ENCODE assay signal across 1 cellular context in genomic region chr1:77759090-77760028, GRCh38.
TF ChIP-seq lines count a peak whose summit lies in the region.

USP33 (minus strand) TSS chr1:77759852; CDS start chr1:77741697, 18,155 bp downstream.

TF ChIP-seq in H1, 55 proteins besides CTCF, POLR2A, EP300 and RAD21:
- TF ChIP-seq EGR1 (IDR thresholded peaks at IDR 0.05; ENCODE audit: borderline replicate concordance, low read depth, low read length) = peak; percentile 72
- TF ChIP-seq ZNF274 (IDR thresholded peaks at IDR 0.05; ENCODE audit: borderline replicate concordance, extremely low read depth, low read length) = no peak
- peak; percentile 47 for TF ChIP-seq CTBP2 (IDR thresholded peaks at IDR 0.05; ENCODE audit: borderline replicate concordance, insufficient read depth, insufficient read length, low read length)
- peak; percentile 96 for TF ChIP-seq ASH2L (IDR thresholded peaks at IDR 0.05; ENCODE audit: low read length)
- no peak for TF ChIP-seq CHD1 (IDR thresholded peaks at IDR 0.05; ENCODE audit: low read depth, low read length)
- TF ChIP-seq SIX5 (IDR thresholded peaks at IDR 0.05; ENCODE audit: low read depth, low read length) = no peak
- TF ChIP-seq KDM4A (IDR thresholded peaks at IDR 0.05; ENCODE audit: low read depth, low read length, severe bottlenecking) = peak; percentile 93
- TF ChIP-seq HDAC2 (IDR thresholded peaks at IDR 0.05; ENCODE audit: borderline replicate concordance in 1 of 2, low read depth in 2 of 2, low read length in 2 of 2) = 0 out of 4 replicates have a peak, but pooled peaks of 1 of the 2 experiments have one; percentile 40
- TF ChIP-seq ATF2 (IDR thresholded peaks at IDR 0.05; ENCODE audit: low read length) = no peak
- TF ChIP-seq PHF8 (conservative IDR thresholded peaks at IDR 0.05; ENCODE audit: low read depth, low read length) = peak; percentile 82
- TF ChIP-seq JUN (IDR thresholded peaks at IDR 0.05; ENCODE audit: low read depth, low read length) = no peak
- TF ChIP-seq NRF1 (IDR thresholded peaks at IDR 0.05; ENCODE audit: low read depth, low read length) = no peak
- peak; percentile 61; the same call in 1 of the 2 replicates for TF ChIP-seq SP1 (IDR thresholded peaks at IDR 0.05; ENCODE audit: low read depth, low read length)
- TF ChIP-seq POLR2AphosphoS5 (IDR thresholded peaks at IDR 0.05; ENCODE audit: low read depth, low read length) = peak; percentile 38; the same call in 1 of the 2 replicates
- TF ChIP-seq SAP30 (IDR thresholded peaks at IDR 0.05; ENCODE audit: insufficient read depth, insufficient replicate concordance, low read length) = peak; percentile 75
- TF ChIP-seq TEAD4 (IDR thresholded peaks at IDR 0.05; ENCODE audit: low read depth, low read length) = peak; percentile 61; the same call in 1 of the 2 replicates
- TF ChIP-seq RBBP5 (IDR thresholded peaks at IDR 0.05; ENCODE audit: borderline replicate concordance, low read depth, low read length) = 0 out of 2 replicates have a peak, but pooled peaks have one; percentile 71
- TF ChIP-seq SIN3A (conservative IDR thresholded peaks at IDR 0.05 in 1 of 2, IDR thresholded peaks at IDR 0.05 in 1 of 2; ENCODE audit: low read depth in 1 of 2, low read length in 2 of 2) = peak; percentile 38 to 47; a peak in 1 of 4 replicates
- TF ChIP-seq SRF (IDR thresholded peaks at IDR 0.05; ENCODE audit: low read depth, low read length) = no peak
- no peak for TF ChIP-seq SIRT6 (IDR thresholded peaks at IDR 0.05; ENCODE audit: low read length)
- peak; percentile 55; the same call in 1 of the 2 replicates for TF ChIP-seq TBP (IDR thresholded peaks at IDR 0.05; ENCODE audit: low read depth, low read length)
- peak; percentile 49 for TF ChIP-seq NANOG (IDR thresholded peaks at IDR 0.05; ENCODE audit: insufficient read depth, low read depth, low read length, poor library complexity, severe bottlenecking)
- no peak for TF ChIP-seq EZH2 (IDR thresholded peaks at IDR 0.05; ENCODE audit: low read depth, low read length, severe bottlenecking)
- peak; percentile 49; the same call in 1 of the 2 replicates for TF ChIP-seq TAF1 (IDR thresholded peaks at IDR 0.05; ENCODE audit: low read depth, low read length)
